Comparison of ENCODE assay signal across 8 cellular contexts in genomic region chr6:32110632-32111031, GRCh38. TPM values are rescaled to one million over a fixed set of nuclear protein-coding genes. Genes with fewer than 3 reads are reported as not detected.
DNase-seq lines count a peak whose midpoint lies in the region; ATAC-seq and TF ChIP-seq lines count a peak whose summit lies in the region.
"Had no signal": no experiment of that assay in that cellular context is flagged by ENCODE, and none has a peak within 500 bp of the region (broad histone marks: within the 10 kb centered on the region; RNA-seq: fewer than 3 reads in every experiment).

No MANE protein-coding gene starts in this region.

- H3K27me3 Mint-ChIP-seq in CD4-positive, alpha-beta T cell, result peaks cover 3% of the 10 kb centered on the region

- intact Hi-C loops in CD4-positive, alpha-beta T cell (cut with DNase I, micrococcal nuclease), result no loop called here
- intact Hi-C loops in left ventricle myocardium superior (cut with micrococcal nuclease), result no loop called here

- no peaks in the 10 kb centered on the region for H3K9me3 Mint-ChIP-seq in CD4-positive, alpha-beta T cell

- peaks cover 32% of the 10 kb centered on the region for H3K36me3 Mint-ChIP-seq in CD4-positive, alpha-beta T cell (ENCODE audit: low read depth)

- POLR2A ChIA-PET in CD4-positive, alpha-beta T cell (lab: Charles Lee), result interaction anchor here (1.9 kb wide), 1 partner anchor 18 kb away, joined by 7 read pairs; the partner anchor contains the start of gene ATF6B

- peak overlapping the region; percentile 49 for H3K27ac Mint-ChIP-seq in CD4-positive, alpha-beta T cell
- H3K27ac Mint-ChIP-seq: activated CD4-positive, alpha-beta T cell treated with anti-CD3 and anti-CD28 coated beads for 36 hours had no signal

- H3K4me1 Mint-ChIP-seq in CD4-positive, alpha-beta T cell (ENCODE audit: low read depth), result peaks cover 24% of the 10 kb centered on the region

- no peak for ATAC-seq in CD4-positive, alpha-beta T cell (ENCODE audit: poor library complexity)
- peak; percentile 11 for ATAC-seq in left ventricle myocardium superior
- ATAC-seq in GM18870 (IDR thresholded peaks at IDR 0.05; ENCODE audit: unreplicated experiment), result no peak
- no peak for ATAC-seq in HG03460 (IDR thresholded peaks at IDR 0.05; ENCODE audit: unreplicated experiment)
- ATAC-seq: activated CD4-positive, alpha-beta T cell treated with anti-CD3 and anti-CD28 coated beads for 36 hours; stimulated activated naive CD8-positive, alpha-beta T cell treated with anti-CD3 and anti-CD28 coated beads, Interleukin-15, Interleukin-2, amounts not matched to agents 100 U/mL and 50 U/mL, for 24 hours had no signal

- no peak overlapping the region for H3K4me3 Mint-ChIP-seq in CD4-positive, alpha-beta T cell
- H3K4me3 Mint-ChIP-seq: activated CD4-positive, alpha-beta T cell treated with anti-CD3 and anti-CD28 coated beads for 36 hours had no signal

- TF ChIP-seq CTCF in CD4-positive, alpha-beta T cell (IDR thresholded peaks at IDR 0.05), result no peak

- H3K27me3 ChIP-seq in CD4-positive, alpha-beta T cell (ENCODE audit: control insufficient read depth, insufficient read depth, low read length), result peaks cover 5% of the 10 kb centered on the region

- no peak overlapping the region for H3K27ac ChIP-seq in CD4-positive, alpha-beta T cell (ENCODE audit: low read depth, low read length)

- H3K9me3 ChIP-seq in CD4-positive, alpha-beta T cell (ENCODE audit: control insufficient read depth, low read length), result no peaks in the 10 kb centered on the region
- H3K9me3 ChIP-seq: spleen had no signal

- DNase-seq in CD4-positive, alpha-beta T cell, result no peak
- peak; percentile 61 for DNase-seq in left ventricle myocardium superior
- DNase-seq: activated CD4-positive, alpha-beta T cell treated with anti-CD3 and anti-CD28 coated beads for 36 hours; NCI-H2081 treated with DMSO at 0.1 percent for 48 hours; spleen; stimulated activated naive CD8-positive, alpha-beta T cell treated with anti-CD3 and anti-CD28 coated beads, Interleukin-15, Interleukin-2, amounts not matched to agents 100 U/mL and 50 U/mL, for 24 hours had no signal

- CTCF ChIA-PET in CD4-positive, alpha-beta T cell (lab: Charles Lee), result no interaction called here

RNA-seq across cellular contexts. Expression of gene TNXB, which starts 1.5 kb away (rescaled TPM):
- 1 to 10 TPM; 8.3 to 9.0 TPM for total RNA-seq in CD4-positive, alpha-beta T cell
- total RNA-seq in left ventricle myocardium superior, result 64.1 TPM

RNA-seq across cellular contexts. Expression of gene ATF6B, which starts 17.4 kb away (rescaled TPM):
- total RNA-seq in CD4-positive, alpha-beta T cell, result 10 to 100 TPM; 72.2 to 75.6 TPM
- total RNA-seq in left ventricle myocardium superior, result 26.8 TPM

RNA-seq across cellular contexts. Expression of gene FKBPL, which starts 19.5 kb away (rescaled TPM):
- total RNA-seq in CD4-positive, alpha-beta T cell, result under 1 TPM; 0.66 to 0.73 TPM
- total RNA-seq in left ventricle myocardium superior, result 2.6 TPM

RNA-seq across cellular contexts. Expression of gene PRRT1, which starts 41.1 kb away (rescaled TPM):
- 1 to 10 TPM; 2.6 to 3.2 TPM for total RNA-seq in CD4-positive, alpha-beta T cell
- total RNA-seq in left ventricle myocardium superior, result 0.27 TPM

RNA-seq across cellular contexts. Expression of gene PPT2, which starts 43.3 kb away (rescaled TPM):
- 1 to 10 TPM; 8.7 to 8.9 TPM for total RNA-seq in CD4-positive, alpha-beta T cell
- 22.6 TPM for total RNA-seq in left ventricle myocardium superior
